In genomic region chr7:55117286-55117685, GRCh38 we compare ENCODE assay signal across 33 cellular contexts.
"Had no signal": no experiment of that assay in that cellular context is flagged by ENCODE, and none has a peak within 500 bp of the region (broad histone marks: within the 10 kb centered on the region; RNA-seq: fewer than 3 reads in every experiment).

No MANE protein-coding gene starts in this region.

- H3K27me3 ChIP-seq: brain microvascular endothelial cell, MG63, Peyer's patch had no signal

- H3K36me3 ChIP-seq: brain microvascular endothelial cell, Peyer's patch, WERI-Rb-1 had no signal

- ATAC-seq: activated CD8-positive, alpha-beta T cell treated with anti-CD3 and anti-CD28 coated beads for 36 hours; activated T-cell treated with anti-CD3 and anti-CD28 coated beads, Interleukin-2, amount 50 U/mL, for 72 hours; activated T-helper 17 cell treated with anti-CD3 and anti-CD28 coated beads, Interleukin-2, amount 50 U/mL, for 72 hours; PC-3 had no signal

- H3K27ac ChIP-seq: brain microvascular endothelial cell, Peyer's patch, WERI-Rb-1 had no signal

- DNase-seq: activated CD4-positive, alpha-beta T cell treated with anti-CD3 and anti-CD28 coated beads, Interleukin-2, amount 10 ng/mL, durations not matched to agents 24 days and 14 days; activated CD4-positive, alpha-beta T cell treated with anti-CD3 and anti-CD28 coated beads, Interleukin-2, amount 50 U/mL, for 4 hours; activated CD8-positive, alpha-beta T cell treated with anti-CD3 and anti-CD28 coated beads for 36 hours; activated effector memory CD4-positive, alpha-beta T cell treated with anti-CD3 and anti-CD28 coated beads, Interleukin-2, amount 50 U/mL, for 16 hours; activated naive CD4-positive, alpha-beta T cell; activated naive CD4-positive, alpha-beta T cell treated with anti-CD3 and anti-CD28 coated beads, Interleukin-2, amount 50 U/mL, for 16 hours; activated naive CD8-positive, alpha-beta T cell treated with anti-CD3 and anti-CD28 coated beads for 36 hours; activated T-cell treated with anti-CD3 and anti-CD28 coated beads, Interleukin-2, amount 50 U/mL, for 1 hour; activated T-cell treated with anti-CD3 and anti-CD28 coated beads, Interleukin-2, amount 50 U/mL, for 72 hours; amniotic stem cell; aorta; brain microvascular endothelial cell; central memory CD4-positive, alpha-beta T cell; Kasumi-1; KG1; MG63; NCI-H1048; NCI-H1105 treated with DMSO at 0.1 percent for 48 hours; NCI-H1436; NCI-H1694; NCI-H1930; NCI-H2081 treated with DMSO at 0.1 percent for 48 hours; NCI-H2227 treated with DMSO at 0.1 percent for 48 hours; NCI-H446; NCI-H524 treated with DMSO at 0.1 percent for 48 hours; NK-92 treated with Interleukin-12 subunit alpha and Interleukin-12 subunit beta, amount 100 ng/mL, for 24 hours; PC-3; Peyer's patch; Right ventricle myocardium superior; RPMI8226; T1000; WERI-Rb-1 had no signal

- H3K9me3 ChIP-seq: MG63, Peyer's patch had no signal

- H3K4me3 ChIP-seq: MG63, Peyer's patch had no signal

- H3K4me1 ChIP-seq: Peyer's patch had no signal
